In the genomic region with DNA sequence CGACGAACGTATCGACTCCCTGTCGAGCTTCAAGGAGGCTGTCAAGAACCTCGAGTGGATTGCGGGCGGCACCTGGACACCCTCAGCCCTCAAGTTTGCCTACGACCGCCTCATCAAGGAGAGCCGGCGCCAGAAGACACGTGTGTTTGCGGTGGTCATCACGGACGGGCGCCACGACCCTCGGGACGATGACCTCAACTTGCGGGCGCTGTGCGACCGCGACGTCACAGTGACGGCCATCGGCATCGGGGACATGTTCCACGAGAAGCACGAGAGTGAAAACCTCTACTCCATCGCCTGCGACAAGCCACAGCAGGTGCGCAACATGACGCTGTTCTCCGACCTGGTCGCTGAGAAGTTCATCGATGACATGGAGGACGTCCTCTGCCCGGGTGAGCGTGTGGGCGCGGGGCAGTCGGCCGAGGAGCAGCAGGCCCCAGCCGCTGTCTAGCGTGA, we compare ENCODE assay signal across 17 cellular contexts. TPM values are rescaled to one million over a fixed set of nuclear protein-coding genes. Genes with fewer than 3 reads are reported as not detected.
DNase-seq lines count a peak whose midpoint lies in the region; ATAC-seq and TF ChIP-seq lines count a peak whose summit lies in the region.
"Had no signal": no experiment of that assay in that cellular context is flagged by ENCODE, and none has a peak within 500 bp of the region (broad histone marks: within the 10 kb centered on the region; RNA-seq: fewer than 3 reads in every experiment).

No MANE protein-coding gene starts in this region.

- H3K9me3 Mint-ChIP-seq in natural killer cell (no peaks in the 10 kb centered on the region), MCF 10A (ENCODE audit: unreplicated experiment) (no peaks in the 10 kb centered on the region)
- H3K9me3 Mint-ChIP-seq: activated naive CD4-positive, alpha-beta T cell treated with anti-CD3 and anti-CD28 coated beads, Interleukin-2, amount 50 U/mL, for 24 hours had no signal

- H3K4me1 Mint-ChIP-seq in natural killer cell (no peaks in the 10 kb centered on the region), MCF 10A (ENCODE audit: insufficient read depth, unreplicated experiment) (peaks cover 6% of the 10 kb centered on the region)
- H3K4me1 Mint-ChIP-seq: activated naive CD4-positive, alpha-beta T cell treated with anti-CD3 and anti-CD28 coated beads, Interleukin-2, amount 50 U/mL, for 24 hours; stimulated activated naive CD8-positive, alpha-beta T cell treated with anti-CD3 and anti-CD28 coated beads, Interleukin-15, amount 100 ng/mL, for 72 hours had no signal

- POLR2A ChIA-PET in MCF 10A (lab: Yijun Ruan, JAX) = no interaction called here

- intact Hi-C loops in heart left ventricle (cut with DNase I) (no loop called here), left cardiac atrium (cut with DNase I) (no loop called here), adrenal gland (cut with DNase I) (no loop called here), natural killer cell (cut with micrococcal nuclease) (no loop called here), upper lobe of right lung (cut with DNase I) (no loop called here), MCF 10A (cut with micrococcal nuclease) (no loop called here)

- CTCF ChIA-PET in MCF 10A (lab: Yijun Ruan, JAX) = interaction anchor here (0.6 kb wide), 1 partner anchor 34 kb away, joined by 4 read pairs; no protein-coding TSS in a partner anchor

- H3K4me1 ChIP-seq in heart left ventricle (peaks cover 0 to 18% (median 5%) of the 10 kb centered on the region in 12 donors), adrenal gland (replicated peaks in 1 of 2) (no peaks in the 10 kb centered on the region), upper lobe of right lung (no peaks in the 10 kb centered on the region)
- H3K4me1 ChIP-seq: Caco-2 had no signal

- H3K4me3 ChIP-seq in heart left ventricle (no peak overlapping the region), adrenal gland (no peak overlapping the region), upper lobe of right lung (no peak overlapping the region), brain microvascular endothelial cell (ENCODE audit: low read depth, low read length) (no peak overlapping the region)

- H3K36me3 ChIP-seq in heart left ventricle (peaks cover 0 to 68% (median 40%) of the 10 kb centered on the region in 9 donors), adrenal gland (replicated peaks in 1 of 2) (peaks cover 0 to 18% of the 10 kb centered on the region in 2 donors), upper lobe of right lung (peaks cover 24% of the 10 kb centered on the region), brain microvascular endothelial cell (replicated peaks) (peaks cover 85% of the 10 kb centered on the region)

- WGBS in heart left ventricle, 4 donors = 81 to 93% (median 89%) methylated on average over 39 to 47 of the region's 47 CpGs
- WGBS in adrenal gland, 4 donors = 86 to 90% (median 87%) methylated on average over 32 to 47 of the region's 47 CpGs

- no peak for TF ChIP-seq CTCF in heart left ventricle (IDR thresholded peaks at IDR 0.05)
- no peak for TF ChIP-seq CTCF in adrenal gland (IDR thresholded peaks at IDR 0.05)
- TF ChIP-seq CTCF in natural killer cell (IDR thresholded peaks at IDR 0.05) = no peak
- TF ChIP-seq CTCF in upper lobe of right lung (IDR thresholded peaks at IDR 0.05) = no peak
- no peak for TF ChIP-seq CTCF in brain microvascular endothelial cell (IDR thresholded peaks at IDR 0.05; ENCODE audit: low read depth, low read length, missing control alignments)
- TF ChIP-seq CTCF in MCF 10A (IDR thresholded peaks at IDR 0.05; ENCODE audit: unreplicated experiment) = no peak

- H3K4me3 Mint-ChIP-seq in natural killer cell (no peak overlapping the region), MCF 10A (ENCODE audit: unreplicated experiment) (no peak overlapping the region)
- H3K4me3 Mint-ChIP-seq: activated naive CD4-positive, alpha-beta T cell treated with anti-CD3 and anti-CD28 coated beads, Interleukin-2, amount 50 U/mL, for 24 hours; stimulated activated naive CD8-positive, alpha-beta T cell treated with anti-CD3 and anti-CD28 coated beads, Interleukin-15, amount 100 ng/mL, for 72 hours had no signal

- H3K27me3 Mint-ChIP-seq in natural killer cell (ENCODE audit: low read depth in 2 of 2) = no peaks in the 10 kb centered on the region
- H3K27me3 Mint-ChIP-seq in MCF 10A (ENCODE audit: insufficient read depth, unreplicated experiment) = no peaks in the 10 kb centered on the region
- H3K27me3 Mint-ChIP-seq: activated naive CD4-positive, alpha-beta T cell treated with anti-CD3 and anti-CD28 coated beads, Interleukin-2, amount 50 U/mL, for 24 hours; stimulated activated naive CD8-positive, alpha-beta T cell treated with anti-CD3 and anti-CD28 coated beads, Interleukin-15, amount 100 ng/mL, for 72 hours had no signal

- H3K27me3 ChIP-seq in heart left ventricle (no peaks in the 10 kb centered on the region), adrenal gland (no peaks in the 10 kb centered on the region), upper lobe of right lung (no peaks in the 10 kb centered on the region), brain microvascular endothelial cell (replicated peaks) (no peaks in the 10 kb centered on the region)

- H3K27ac ChIP-seq in heart left ventricle = no peak overlapping the region
- H3K27ac ChIP-seq in adrenal gland = no peak overlapping the region
- no peak overlapping the region for H3K27ac ChIP-seq in upper lobe of right lung
- no peak overlapping the region for H3K27ac ChIP-seq in brain microvascular endothelial cell
- H3K27ac ChIP-seq: VCaP had no signal

- no peak for TF ChIP-seq POLR2A in heart left ventricle (IDR thresholded peaks at IDR 0.05)
- no peak for TF ChIP-seq POLR2A in adrenal gland (IDR thresholded peaks at IDR 0.05)

- in situ Hi-C loops in brain microvascular endothelial cell (cut with HindIII; ENCODE audit: low pct_ligation_motif_present, low sequenced_read_pairs) = no loop called here

- ATAC-seq in heart left ventricle (no peak), left cardiac atrium (no peak), natural killer cell (no peak), upper lobe of right lung (no peak), GM19328 (IDR thresholded peaks at IDR 0.05; ENCODE audit: unreplicated experiment) (no peak)
- ATAC-seq: stimulated activated naive CD8-positive, alpha-beta T cell treated with anti-CD3 and anti-CD28 coated beads, Interleukin-15, amount 100 ng/mL, for 72 hours had no signal

- peak in 4 of 5 donors; percentile 4 to 57 (median 21) for DNase-seq in heart left ventricle
- no peak for DNase-seq in left cardiac atrium
- peak in 4 of 7 donors; percentile 6 to 17 (median 11) for DNase-seq in adrenal gland
- peak; percentile 13 for DNase-seq in natural killer cell
- DNase-seq in upper lobe of right lung = peak; percentile 64
- no peak for DNase-seq in brain microvascular endothelial cell
- no peak for DNase-seq in MCF 10A (ENCODE audit: unreplicated experiment)
- DNase-seq: Karpas-422, NCI-H1417, NCI-H2171 treated with DMSO at 0.1 percent for 48 hours had no signal

- no TSS peak for BruUV-seq in MCF 10A (replicated peaks; lab: Mats Ljungman, UMichigan)

- no peaks in the 10 kb centered on the region for H3K9me3 ChIP-seq in heart left ventricle
- no peaks in the 10 kb centered on the region for H3K9me3 ChIP-seq in adrenal gland (replicated peaks in 1 of 3)
- no peaks in the 10 kb centered on the region for H3K9me3 ChIP-seq in upper lobe of right lung
- H3K9me3 ChIP-seq: Caco-2 had no signal

- H3K27ac Mint-ChIP-seq in natural killer cell (no peak overlapping the region), MCF 10A (ENCODE audit: low read depth, unreplicated experiment) (no peak overlapping the region)
- H3K27ac Mint-ChIP-seq: activated naive CD4-positive, alpha-beta T cell treated with anti-CD3 and anti-CD28 coated beads, Interleukin-2, amount 50 U/mL, for 24 hours; stimulated activated naive CD8-positive, alpha-beta T cell treated with anti-CD3 and anti-CD28 coated beads, Interleukin-15, amount 100 ng/mL, for 72 hours had no signal

- H3K36me3 Mint-ChIP-seq in natural killer cell (no peaks in the 10 kb centered on the region), MCF 10A (ENCODE audit: insufficient read depth, unreplicated experiment) (no peaks in the 10 kb centered on the region)
- H3K36me3 Mint-ChIP-seq: activated naive CD4-positive, alpha-beta T cell treated with anti-CD3 and anti-CD28 coated beads, Interleukin-2, amount 50 U/mL, for 24 hours had no signal

RNA-seq across cellular contexts. Expression of a gene that starts 28.0 kb away (rescaled TPM):
- total RNA-seq in heart left ventricle (100 to 1,000 TPM; 118 to 484 (median 158) TPM), left cardiac atrium (100 to 1,000 TPM; 330 to 350 TPM), adrenal gland (100 to 1,000 TPM in 7 of 8 donors, 10 to 100 TPM in 1; 80.3 to 335 (median 181) TPM), natural killer cell (100 to 1,000 TPM in 1 of 3 donors, 10 to 100 TPM in 2; 93.9 to 110 (median 97.2) TPM), upper lobe of right lung (269 TPM), MCF 10A (2022) (0.61 and 1.9 TPM in 2 replicates)
- polyA plus RNA-seq in heart left ventricle (100 to 1,000 TPM; 143 to 221 TPM), adrenal gland (100 to 1,000 TPM in 2 of 3 donors, 10 to 100 TPM in 1; 19.0 to 543 (median 246) TPM)

RNA-seq across cellular contexts. Expression of a gene that starts 29.5 kb away (rescaled TPM):
- total RNA-seq in heart left ventricle (1 to 10 TPM in 5 of 9 donors, under 1 TPM in 3, not detected in 1; 0.31 to 3.1 (median 1.2) TPM), left cardiac atrium (1 to 10 TPM in 1 of 2 donors, under 1 TPM in 1; 0.68 to 1.6 TPM), adrenal gland (1 to 10 TPM in 4 of 8 donors, under 1 TPM in 2, not detected in 2; 0.36 to 2.1 (median 1.8) TPM), natural killer cell (under 1 TPM in 1 of 3 donors, not detected in 2; 0.34 TPM), upper lobe of right lung (0.46 TPM), MCF 10A (2022) (0.20 TPM in 1 of 2 replicates, not detected in the other)
- polyA plus RNA-seq in heart left ventricle (1 to 10 TPM in 1 of 2 donors, under 1 TPM in 1; 0.17 to 1.8 TPM), adrenal gland (10 to 100 TPM in 2 of 3 donors, under 1 TPM in 1; 0.20 to 16.8 (median 11.4) TPM)
- total RNA-seq: bronchial epithelial cell, pulmonary artery endothelial cell had no signal

RNA-seq across cellular contexts. Expression of a gene that starts 58.4 kb away (rescaled TPM):
- total RNA-seq in heart left ventricle (10 to 100 TPM in 4 of 9 donors, 1 to 10 TPM in 5; 4.9 to 16.8 (median 8.4) TPM), left cardiac atrium (10 to 100 TPM in 1 of 2 donors, 1 to 10 TPM in 1; 10.0 to 11.0 TPM), adrenal gland (10 to 100 TPM in 7 of 8 donors, 1 to 10 TPM in 1; 8.4 to 58.5 (median 25.3) TPM), natural killer cell (1 to 10 TPM in 2 of 3 donors, under 1 TPM in 1; 0.18 to 4.0 (median 2.7) TPM), upper lobe of right lung (4.7 TPM), MCF 10A (2022) (10.5 and 11.3 TPM in 2 replicates)
- polyA plus RNA-seq in heart left ventricle (10 to 100 TPM; 11.0 to 12.9 TPM), adrenal gland (10 to 100 TPM; 12.8 to 91.5 (median 51.5) TPM)

Comparison
In these comparisons a context has a peak if more than half of its experiments do, and no peak if none do; other contexts are left out.
1. DNase-seq: peak in heart left ventricle (4 of 5), adrenal gland (4 of 7), natural killer cell (single experiment) and upper lobe of right lung (single experiment); none in left cardiac atrium (single experiment), brain microvascular endothelial cell (single experiment) and MCF 10A (single experiment).
2. RNA of a gene that starts 28.0 kb away (total RNA-seq): 330 to 350 TPM in left cardiac atrium, 269 TPM in upper lobe of right lung (single experiment), 80.3 to 335 TPM in adrenal gland, 118 to 484 TPM in heart left ventricle and 93.9 to 110 TPM in natural killer cell; 0.61 to 1.9 TPM in MCF 10A; every median in the first group is over 10 times any median in the second.